1 cellular context compared by ENCODE assay signal in the genomic region with DNA sequence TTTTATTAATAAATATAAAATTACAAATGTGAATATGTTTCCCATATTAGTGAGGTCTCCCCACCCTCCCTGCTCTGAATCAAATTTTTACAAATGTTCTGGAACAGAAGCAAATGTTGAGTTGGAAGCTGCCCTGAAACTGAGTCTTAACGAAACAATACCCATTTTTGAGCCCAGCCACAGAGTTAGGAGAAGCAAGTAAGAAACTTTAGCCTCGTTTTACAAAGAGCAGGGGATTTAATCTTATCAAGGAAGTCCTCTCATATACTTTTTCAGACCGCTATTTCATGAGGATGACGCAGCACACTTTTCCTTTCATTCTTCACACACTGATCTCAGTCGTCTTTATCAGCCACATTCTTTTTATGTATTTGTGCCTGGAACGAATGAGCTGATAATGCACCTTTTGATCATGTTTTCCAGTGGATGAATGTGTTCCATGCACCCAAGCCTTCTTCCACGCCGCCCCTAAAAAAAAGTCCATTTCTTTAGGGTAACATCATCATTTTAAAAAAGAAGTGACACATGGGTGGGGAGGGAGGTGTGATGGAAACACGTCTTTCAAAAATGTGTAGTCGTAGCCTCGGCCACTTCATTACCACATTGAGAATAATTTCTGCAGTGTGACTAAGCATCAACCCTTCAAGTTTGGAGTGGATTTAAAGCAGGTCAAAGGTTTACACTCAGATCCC.
TF ChIP-seq lines count a peak whose summit lies in the region.

No MANE protein-coding gene starts in this region.

TF ChIP-seq in K562, 482 proteins besides CTCF, POLR2A, EP300 and RAD21 (continued from another document and continues in another):
- TF ChIP-seq, protein P1, sequence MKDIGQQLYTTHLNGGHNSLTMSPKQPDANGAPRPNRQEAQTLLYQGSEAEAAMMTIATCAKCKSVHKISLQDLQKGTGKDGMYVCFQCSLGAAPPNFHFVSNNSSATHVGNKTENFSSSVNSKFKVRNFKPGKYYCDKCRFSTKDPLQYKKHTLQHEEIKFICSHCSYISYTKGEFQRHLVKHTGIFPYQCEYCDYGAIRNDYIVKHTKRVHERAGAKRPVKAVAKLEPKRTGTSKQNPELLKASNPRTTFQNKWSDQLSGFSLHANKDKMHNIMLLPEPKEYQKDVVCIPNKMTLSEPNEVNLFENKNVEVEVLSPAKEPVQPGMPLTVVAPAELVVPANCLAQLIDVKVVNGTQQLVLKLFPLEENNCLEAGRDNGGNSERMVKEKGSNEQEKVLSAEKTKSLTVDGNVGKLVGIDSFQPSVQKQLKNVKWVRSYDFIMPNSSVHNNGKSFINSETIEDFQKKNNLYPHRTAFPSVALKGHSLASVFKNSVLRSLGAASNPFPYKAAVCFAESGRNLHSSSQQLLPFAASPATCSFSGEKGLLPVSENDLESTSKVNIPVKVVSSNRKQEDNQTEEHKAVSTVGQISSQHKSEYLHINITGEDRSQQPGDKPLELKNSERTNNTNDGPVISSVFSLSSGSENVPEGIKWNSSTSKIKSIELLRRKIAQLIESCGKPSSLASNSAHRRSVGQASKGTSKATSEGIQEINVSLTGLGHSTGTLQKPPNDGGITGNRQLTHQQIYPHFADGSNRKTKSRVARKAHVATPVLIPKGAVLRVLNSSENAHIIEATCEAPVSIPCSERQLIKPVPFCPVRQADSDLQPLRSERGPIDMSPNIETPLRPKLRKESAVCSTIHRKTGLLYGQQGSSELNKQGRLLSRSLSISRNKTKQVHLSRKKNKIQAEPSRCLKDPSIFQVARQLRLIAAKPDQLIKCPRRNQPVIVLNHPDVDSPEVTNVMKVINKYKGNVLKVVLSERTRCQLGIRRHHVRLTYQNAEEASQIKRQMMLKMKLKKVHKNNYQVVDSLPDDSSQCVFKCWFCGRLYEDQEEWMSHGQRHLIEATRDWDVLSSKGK (CRISPR knock-in tag; IDR thresholded peaks at IDR 0.05), result no peak
- TF ChIP-seq ZNF75A (CRISPR knock-in tag; IDR thresholded peaks at IDR 0.05) (no peak), ZBTB7A (IDR thresholded peaks at IDR 0.05; ENCODE audit: borderline replicate concordance, control insufficient read depth, low read depth, low read length) (no peak), SIN3B (IDR thresholded peaks at IDR 0.05; ENCODE audit: low read depth) (no peak), HNRNPLL (IDR thresholded peaks at IDR 0.05; ENCODE audit: low read depth, low read length, poor library complexity, severe bottlenecking) (no peak), TFAP4 (CRISPR knock-in tag; IDR thresholded peaks at IDR 0.05; ENCODE audit: borderline replicate concordance) (no peak), ELF2 (CRISPR knock-in tag; IDR thresholded peaks at IDR 0.05) (no peak), EZH2 (IDR thresholded peaks at IDR 0.05; ENCODE audit: borderline replicate concordance, low read depth, low read length) (no peak), NR2C1 (IDR thresholded peaks at IDR 0.05) (no peak), NR2C1 (tag; IDR thresholded peaks at IDR 0.05) (no peak), RBM15 (IDR thresholded peaks at IDR 0.05; ENCODE audit: insufficient read depth, low read length) (no peak), SMARCB1 (IDR thresholded peaks at IDR 0.05; ENCODE audit: insufficient read length, low read depth) (no peak), NUFIP1 (IDR thresholded peaks at IDR 0.05; ENCODE audit: partially characterized antibody) (no peak), NFYB (IDR thresholded peaks at IDR 0.05; ENCODE audit: extremely low read depth, insufficient read length) (no peak), YY1 (IDR thresholded peaks at IDR 0.05; ENCODE audit: borderline replicate concordance in 1 of 3, control insufficient read depth in 1 of 3, extremely low read depth in 1 of 3, insufficient read depth in 3 of 3, insufficient read length in 1 of 3, insufficient replicate concordance in 2 of 3, low read depth in 1 of 3, low read length in 2 of 3) (no peak), GABPB1 (CRISPR knock-in tag; IDR thresholded peaks at IDR 0.05) (peak; percentile 53; the same call in 1 of the 2 replicates), TRIM25 (IDR thresholded peaks at IDR 0.05; ENCODE audit: borderline replicate concordance) (no peak), EP400 (IDR thresholded peaks at IDR 0.05) (peak; percentile 50; the same call in 1 of the 2 replicates), SMAD2 (IDR thresholded peaks at IDR 0.05; ENCODE audit: low read depth, low read length) (no peak)
- TF ChIP-seq, protein P2, sequence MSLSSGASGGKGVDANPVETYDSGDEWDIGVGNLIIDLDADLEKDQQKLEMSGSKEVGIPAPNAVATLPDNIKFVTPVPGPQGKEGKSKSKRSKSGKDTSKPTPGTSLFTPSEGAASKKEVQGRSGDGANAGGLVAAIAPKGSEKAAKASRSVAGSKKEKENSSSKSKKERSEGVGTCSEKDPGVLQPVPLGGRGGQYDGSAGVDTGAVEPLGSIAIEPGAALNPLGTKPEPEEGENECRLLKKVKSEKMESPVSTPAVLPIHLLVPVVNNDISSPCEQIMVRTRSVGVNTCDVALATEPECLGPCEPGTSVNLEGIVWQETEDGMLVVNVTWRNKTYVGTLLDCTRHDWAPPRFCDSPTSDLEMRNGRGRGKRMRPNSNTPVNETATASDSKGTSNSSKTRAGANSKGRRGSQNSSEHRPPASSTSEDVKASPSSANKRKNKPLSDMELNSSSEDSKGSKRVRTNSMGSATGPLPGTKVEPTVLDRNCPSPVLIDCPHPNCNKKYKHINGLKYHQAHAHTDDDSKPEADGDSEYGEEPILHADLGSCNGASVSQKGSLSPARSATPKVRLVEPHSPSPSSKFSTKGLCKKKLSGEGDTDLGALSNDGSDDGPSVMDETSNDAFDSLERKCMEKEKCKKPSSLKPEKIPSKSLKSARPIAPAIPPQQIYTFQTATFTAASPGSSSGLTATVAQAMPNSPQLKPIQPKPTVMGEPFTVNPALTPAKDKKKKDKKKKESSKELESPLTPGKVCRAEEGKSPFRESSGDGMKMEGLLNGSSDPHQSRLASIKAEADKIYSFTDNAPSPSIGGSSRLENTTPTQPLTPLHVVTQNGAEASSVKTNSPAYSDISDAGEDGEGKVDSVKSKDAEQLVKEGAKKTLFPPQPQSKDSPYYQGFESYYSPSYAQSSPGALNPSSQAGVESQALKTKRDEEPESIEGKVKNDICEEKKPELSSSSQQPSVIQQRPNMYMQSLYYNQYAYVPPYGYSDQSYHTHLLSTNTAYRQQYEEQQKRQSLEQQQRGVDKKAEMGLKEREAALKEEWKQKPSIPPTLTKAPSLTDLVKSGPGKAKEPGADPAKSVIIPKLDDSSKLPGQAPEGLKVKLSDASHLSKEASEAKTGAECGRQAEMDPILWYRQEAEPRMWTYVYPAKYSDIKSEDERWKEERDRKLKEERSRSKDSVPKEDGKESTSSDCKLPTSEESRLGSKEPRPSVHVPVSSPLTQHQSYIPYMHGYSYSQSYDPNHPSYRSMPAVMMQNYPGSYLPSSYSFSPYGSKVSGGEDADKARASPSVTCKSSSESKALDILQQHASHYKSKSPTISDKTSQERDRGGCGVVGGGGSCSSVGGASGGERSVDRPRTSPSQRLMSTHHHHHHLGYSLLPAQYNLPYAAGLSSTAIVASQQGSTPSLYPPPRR (CRISPR knock-in tag; IDR thresholded peaks at IDR 0.05; ENCODE audit: borderline replicate concordance), result no peak
- TF ChIP-seq, protein P3, sequence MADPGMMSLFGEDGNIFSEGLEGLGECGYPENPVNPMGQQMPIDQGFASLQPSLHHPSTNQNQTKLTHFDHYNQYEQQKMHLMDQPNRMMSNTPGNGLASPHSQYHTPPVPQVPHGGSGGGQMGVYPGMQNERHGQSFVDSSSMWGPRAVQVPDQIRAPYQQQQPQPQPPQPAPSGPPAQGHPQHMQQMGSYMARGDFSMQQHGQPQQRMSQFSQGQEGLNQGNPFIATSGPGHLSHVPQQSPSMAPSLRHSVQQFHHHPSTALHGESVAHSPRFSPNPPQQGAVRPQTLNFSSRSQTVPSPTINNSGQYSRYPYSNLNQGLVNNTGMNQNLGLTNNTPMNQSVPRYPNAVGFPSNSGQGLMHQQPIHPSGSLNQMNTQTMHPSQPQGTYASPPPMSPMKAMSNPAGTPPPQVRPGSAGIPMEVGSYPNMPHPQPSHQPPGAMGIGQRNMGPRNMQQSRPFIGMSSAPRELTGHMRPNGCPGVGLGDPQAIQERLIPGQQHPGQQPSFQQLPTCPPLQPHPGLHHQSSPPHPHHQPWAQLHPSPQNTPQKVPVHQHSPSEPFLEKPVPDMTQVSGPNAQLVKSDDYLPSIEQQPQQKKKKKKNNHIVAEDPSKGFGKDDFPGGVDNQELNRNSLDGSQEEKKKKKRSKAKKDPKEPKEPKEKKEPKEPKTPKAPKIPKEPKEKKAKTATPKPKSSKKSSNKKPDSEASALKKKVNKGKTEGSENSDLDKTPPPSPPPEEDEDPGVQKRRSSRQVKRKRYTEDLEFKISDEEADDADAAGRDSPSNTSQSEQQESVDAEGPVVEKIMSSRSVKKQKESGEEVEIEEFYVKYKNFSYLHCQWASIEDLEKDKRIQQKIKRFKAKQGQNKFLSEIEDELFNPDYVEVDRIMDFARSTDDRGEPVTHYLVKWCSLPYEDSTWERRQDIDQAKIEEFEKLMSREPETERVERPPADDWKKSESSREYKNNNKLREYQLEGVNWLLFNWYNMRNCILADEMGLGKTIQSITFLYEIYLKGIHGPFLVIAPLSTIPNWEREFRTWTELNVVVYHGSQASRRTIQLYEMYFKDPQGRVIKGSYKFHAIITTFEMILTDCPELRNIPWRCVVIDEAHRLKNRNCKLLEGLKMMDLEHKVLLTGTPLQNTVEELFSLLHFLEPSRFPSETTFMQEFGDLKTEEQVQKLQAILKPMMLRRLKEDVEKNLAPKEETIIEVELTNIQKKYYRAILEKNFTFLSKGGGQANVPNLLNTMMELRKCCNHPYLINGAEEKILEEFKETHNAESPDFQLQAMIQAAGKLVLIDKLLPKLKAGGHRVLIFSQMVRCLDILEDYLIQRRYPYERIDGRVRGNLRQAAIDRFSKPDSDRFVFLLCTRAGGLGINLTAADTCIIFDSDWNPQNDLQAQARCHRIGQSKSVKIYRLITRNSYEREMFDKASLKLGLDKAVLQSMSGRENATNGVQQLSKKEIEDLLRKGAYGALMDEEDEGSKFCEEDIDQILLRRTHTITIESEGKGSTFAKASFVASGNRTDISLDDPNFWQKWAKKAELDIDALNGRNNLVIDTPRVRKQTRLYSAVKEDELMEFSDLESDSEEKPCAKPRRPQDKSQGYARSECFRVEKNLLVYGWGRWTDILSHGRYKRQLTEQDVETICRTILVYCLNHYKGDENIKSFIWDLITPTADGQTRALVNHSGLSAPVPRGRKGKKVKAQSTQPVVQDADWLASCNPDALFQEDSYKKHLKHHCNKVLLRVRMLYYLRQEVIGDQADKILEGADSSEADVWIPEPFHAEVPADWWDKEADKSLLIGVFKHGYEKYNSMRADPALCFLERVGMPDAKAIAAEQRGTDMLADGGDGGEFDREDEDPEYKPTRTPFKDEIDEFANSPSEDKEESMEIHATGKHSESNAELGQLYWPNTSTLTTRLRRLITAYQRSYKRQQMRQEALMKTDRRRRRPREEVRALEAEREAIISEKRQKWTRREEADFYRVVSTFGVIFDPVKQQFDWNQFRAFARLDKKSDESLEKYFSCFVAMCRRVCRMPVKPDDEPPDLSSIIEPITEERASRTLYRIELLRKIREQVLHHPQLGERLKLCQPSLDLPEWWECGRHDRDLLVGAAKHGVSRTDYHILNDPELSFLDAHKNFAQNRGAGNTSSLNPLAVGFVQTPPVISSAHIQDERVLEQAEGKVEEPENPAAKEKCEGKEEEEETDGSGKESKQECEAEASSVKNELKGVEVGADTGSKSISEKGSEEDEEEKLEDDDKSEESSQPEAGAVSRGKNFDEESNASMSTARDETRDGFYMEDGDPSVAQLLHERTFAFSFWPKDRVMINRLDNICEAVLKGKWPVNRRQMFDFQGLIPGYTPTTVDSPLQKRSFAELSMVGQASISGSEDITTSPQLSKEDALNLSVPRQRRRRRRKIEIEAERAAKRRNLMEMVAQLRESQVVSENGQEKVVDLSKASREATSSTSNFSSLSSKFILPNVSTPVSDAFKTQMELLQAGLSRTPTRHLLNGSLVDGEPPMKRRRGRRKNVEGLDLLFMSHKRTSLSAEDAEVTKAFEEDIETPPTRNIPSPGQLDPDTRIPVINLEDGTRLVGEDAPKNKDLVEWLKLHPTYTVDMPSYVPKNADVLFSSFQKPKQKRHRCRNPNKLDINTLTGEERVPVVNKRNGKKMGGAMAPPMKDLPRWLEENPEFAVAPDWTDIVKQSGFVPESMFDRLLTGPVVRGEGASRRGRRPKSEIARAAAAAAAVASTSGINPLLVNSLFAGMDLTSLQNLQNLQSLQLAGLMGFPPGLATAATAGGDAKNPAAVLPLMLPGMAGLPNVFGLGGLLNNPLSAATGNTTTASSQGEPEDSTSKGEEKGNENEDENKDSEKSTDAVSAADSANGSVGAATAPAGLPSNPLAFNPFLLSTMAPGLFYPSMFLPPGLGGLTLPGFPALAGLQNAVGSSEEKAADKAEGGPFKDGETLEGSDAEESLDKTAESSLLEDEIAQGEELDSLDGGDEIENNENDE (IDR thresholded peaks at IDR 0.05; ENCODE audit: low read depth, low read length), result no peak
